ENCODE assay signal across 12 cellular contexts in genomic region chr11:86395061-86395551, GRCh38. TPM values are rescaled to one million over a fixed set of nuclear protein-coding genes. Genes with fewer than 3 reads are reported as not detected.
DNase-seq lines count a peak whose midpoint lies in the region; ATAC-seq and TF ChIP-seq lines count a peak whose summit lies in the region.
"Had no signal": no experiment of that assay in that cellular context is flagged by ENCODE, and none has a peak within 500 bp of the region (broad histone marks: within the 10 kb centered on the region; RNA-seq: fewer than 3 reads in every experiment).

No MANE protein-coding gene starts in this region.

- H4K20me1 ChIP-seq in SK-N-SH (ENCODE audit: insufficient read depth), result no peaks in the 10 kb centered on the region

- no peaks in the 10 kb centered on the region for H3F3A ChIP-seq in SK-N-SH (replicated peaks; ENCODE audit: insufficient read depth)

- H3K27ac ChIP-seq in SK-N-SH (ENCODE audit: low read depth in 2 of 2, low read length in 1 of 2) (no peak overlapping the region), thoracic aorta (peak overlapping the region in 1 of 2 donors; percentile 45)

- H3K36me3 ChIP-seq in SK-N-SH (replicated peaks in 1 of 2; ENCODE audit: control insufficient read depth in 1 of 2, insufficient read depth in 2 of 2, low read length in 1 of 2) (no peaks in the 10 kb centered on the region), thoracic aorta (no peaks in the 10 kb centered on the region)

- H3K9me2 ChIP-seq in SK-N-SH, result no peaks in the 10 kb centered on the region

- H3K4me1 Mint-ChIP-seq in activated T-helper 2 cell treated with anti-CD3 and anti-CD28 coated beads, Interferon-gamma antibody, Interleukin-2, Interleukin-4, amounts not matched to agents 10 μg/mL and 5 μg/mL and 100 μg/mL, durations not matched to agents 14 hours and 24 hours and 36 hours (ENCODE audit: low read depth), result peaks cover 3% of the 10 kb centered on the region

- H3K9me3 ChIP-seq in SK-N-SH (no peaks in the 10 kb centered on the region), thoracic aorta (no peaks in the 10 kb centered on the region)

- peaks cover 0 to 7% of the 10 kb centered on the region in 2 experiments; a peak in 1 of 4 replicates for H3K4me1 ChIP-seq in SK-N-SH (ENCODE audit: control insufficient read depth in 1 of 2, insufficient read depth in 2 of 2, low read depth in 1 of 2, low read length in 1 of 2)
- peaks cover 3 to 13% of the 10 kb centered on the region in 2 donors for H3K4me1 ChIP-seq in thoracic aorta (ENCODE audit: control insufficient read depth in 1 of 2, low read depth in 2 of 2)

- DNase-seq in SK-N-SH, result no peak
- peak; percentile 67 for DNase-seq in amniotic epithelial cell (ENCODE audit: low read depth)
- DNase-seq in iris pigment epithelial cell (ENCODE audit: low read depth), result peak; percentile 62
- DNase-seq in thoracic aorta (ENCODE audit: low spot score), result no peak
- DNase-seq in activated T-helper 2 cell treated with anti-CD3 and anti-CD28 coated beads, Interferon-gamma antibody, Interleukin-2, Interleukin-4, amounts not matched to agents 10 μg/mL and 5 μg/mL and 100 μg/mL, durations not matched to agents 14 hours and 24 hours and 36 hours (ENCODE audit: low spot score), result no peak
- no peak for DNase-seq in activated CD8-positive, alpha-beta memory T cell treated with anti-CD3 and anti-CD28 coated beads, Interleukin-2, amount 50 U/mL, for 4 hours
- DNase-seq: activated CD8-positive, alpha-beta memory T cell treated with anti-CD3 and anti-CD28 coated beads, Interleukin-2, amount 50 U/mL, for 48 hours; NCI-H345; T-helper 2 cell had no signal

- no peaks in the 10 kb centered on the region for H3K27me3 ChIP-seq in SK-N-SH (ENCODE audit: insufficient read depth)
- no peaks in the 10 kb centered on the region for H3K27me3 ChIP-seq in thoracic aorta (replicated peaks; ENCODE audit: insufficient read depth)

- TF ChIP-seq EP300 in SK-N-SH (IDR thresholded peaks at IDR 0.05; ENCODE audit: borderline replicate concordance in 1 of 2, low read depth in 1 of 2, low read length in 1 of 2), result no peak

- ATAC-seq in SK-N-SH treated with all-trans-retinoic acid at 6 μM for 48 hours (peak; percentile 80), thoracic aorta (ENCODE audit: insufficient number of reproducible peaks, low FRiP score, low read depth) (no peak), HG02642 (IDR thresholded peaks at IDR 0.05; ENCODE audit: poor library complexity, unreplicated experiment) (no peak)

- no peaks in the 10 kb centered on the region for H3K79me2 ChIP-seq in SK-N-SH (ENCODE audit: insufficient read depth)

- no peak overlapping the region for H2AFZ ChIP-seq in SK-N-SH (ENCODE audit: low read depth)

- CTCF ChIA-PET in SK-N-SH (lab: Yijun Ruan, JAX), result interaction anchor here (1.4 kb wide), 1 partner anchor 10 kb away, joined by 4 read pairs; no protein-coding TSS in a partner anchor

- H3K9ac ChIP-seq in SK-N-SH, result no peak overlapping the region

- no peak for TF ChIP-seq RAD21 in SK-N-SH (IDR thresholded peaks at IDR 0.05; ENCODE audit: low read length)

- no peak for TF ChIP-seq CTCF in SK-N-SH (IDR thresholded peaks at IDR 0.05)
- no peak for TF ChIP-seq CTCF in thoracic aorta (IDR thresholded peaks at IDR 0.05)

- no peak overlapping the region for H3K4me2 ChIP-seq in SK-N-SH

- no peaks in the 10 kb centered on the region for H3K9me3 Mint-ChIP-seq in activated T-helper 2 cell treated with anti-CD3 and anti-CD28 coated beads, Interferon-gamma antibody, Interleukin-2, Interleukin-4, amounts not matched to agents 10 μg/mL and 5 μg/mL and 100 μg/mL, durations not matched to agents 14 hours and 24 hours and 36 hours

- H3K27me3 Mint-ChIP-seq in activated T-helper 2 cell treated with anti-CD3 and anti-CD28 coated beads, Interferon-gamma antibody, Interleukin-2, Interleukin-4, amounts not matched to agents 10 μg/mL and 5 μg/mL and 100 μg/mL, durations not matched to agents 14 hours and 24 hours and 36 hours (ENCODE audit: low read depth), result no peaks in the 10 kb centered on the region

- no peak overlapping the region for H3K4me3 Mint-ChIP-seq in activated T-helper 2 cell treated with anti-CD3 and anti-CD28 coated beads, Interferon-gamma antibody, Interleukin-2, Interleukin-4, amounts not matched to agents 10 μg/mL and 5 μg/mL and 100 μg/mL, durations not matched to agents 14 hours and 24 hours and 36 hours (ENCODE audit: low read depth)

- POLR2A ChIA-PET in SK-N-SH (lab: Yijun Ruan, JAX), result no interaction called here

- no peak overlapping the region for H3K27ac Mint-ChIP-seq in activated T-helper 2 cell treated with anti-CD3 and anti-CD28 coated beads, Interferon-gamma antibody, Interleukin-2, Interleukin-4, amounts not matched to agents 10 μg/mL and 5 μg/mL and 100 μg/mL, durations not matched to agents 14 hours and 24 hours and 36 hours

- intact Hi-C loops in activated T-helper 2 cell treated with anti-CD3 and anti-CD28 coated beads, Interferon-gamma antibody, Interleukin-2, Interleukin-4, amounts not matched to agents 10 μg/mL and 5 μg/mL and 100 μg/mL, durations not matched to agents 14 hours and 24 hours and 36 hours (cut with micrococcal nuclease), result no loop called here

- 79% methylated on average over 6 of the region's 6 CpGs for WGBS in SK-N-SH (ENCODE audit: low lambda C conversion rate)

- no peak overlapping the region for H3K4me3 ChIP-seq in SK-N-SH (ENCODE audit: low read depth in 2 of 2, low read length in 1 of 2)
- peak overlapping the region; percentile 17 for H3K4me3 ChIP-seq in thoracic aorta
- H3K4me3 ChIP-seq: lung had no signal

- no peaks in the 10 kb centered on the region for H3K36me3 Mint-ChIP-seq in activated T-helper 2 cell treated with anti-CD3 and anti-CD28 coated beads, Interferon-gamma antibody, Interleukin-2, Interleukin-4, amounts not matched to agents 10 μg/mL and 5 μg/mL and 100 μg/mL, durations not matched to agents 14 hours and 24 hours and 36 hours (ENCODE audit: low read depth)

TF ChIP-seq in SK-N-SH treated with all-trans-retinoic acid at 6 μM for 48 hours, 23 proteins besides CTCF, POLR2A, EP300 and RAD21:
- TF ChIP-seq SNAI2 (CRISPR knock-in tag; IDR thresholded peaks at IDR 0.05) (no peak), ZFP3 (CRISPR knock-in tag; IDR thresholded peaks at IDR 0.05) (no peak)

TF ChIP-seq in SK-N-SH, 30 proteins besides CTCF, POLR2A, EP300 and RAD21 (continues in another document):
- TF ChIP-seq EZH2phosphoT487 (IDR thresholded peaks at IDR 0.05; ENCODE audit: borderline replicate concordance, low read depth), result no peak
- TF ChIP-seq MAX (IDR thresholded peaks at IDR 0.05; ENCODE audit: low read depth), result no peak
- TF ChIP-seq GATA2 (CRISPR knock-in tag; IDR thresholded peaks at IDR 0.05), result no peak
- TF ChIP-seq RCOR1 (IDR thresholded peaks at IDR 0.05; ENCODE audit: low read length), result no peak
- no peak for TF ChIP-seq GABPA (IDR thresholded peaks at IDR 0.05; ENCODE audit: low read depth)
- no peak for TF ChIP-seq PBX3 (IDR thresholded peaks at IDR 0.05)
- TF ChIP-seq SMC3 (IDR thresholded peaks at IDR 0.05; ENCODE audit: low read depth, low read length), result no peak
- no peak for TF ChIP-seq FOXM1 (IDR thresholded peaks at IDR 0.05; ENCODE audit: low read depth)
- TF ChIP-seq YY1 (IDR thresholded peaks at IDR 0.05; ENCODE audit: low read depth), result no peak
- no peak for TF ChIP-seq SIN3A (IDR thresholded peaks at IDR 0.05; ENCODE audit: borderline replicate concordance, low read depth, low read length)
- no peak for TF ChIP-seq MEF2A (IDR thresholded peaks at IDR 0.05; ENCODE audit: borderline replicate concordance, low read depth)
- TF ChIP-seq RFX5 (IDR thresholded peaks at IDR 0.05; ENCODE audit: low read length), result no peak
- no peak for TF ChIP-seq TCF12 (IDR thresholded peaks at IDR 0.05)
- TF ChIP-seq TAF1 (IDR thresholded peaks at IDR 0.05; ENCODE audit: borderline replicate concordance, low read depth, low read length), result no peak

RNA-seq across cellular contexts. Expression of gene CCDC81, which starts 20.4 kb away (rescaled TPM):
- polyA plus RNA-seq in SK-N-SH (2012; rRNA removed), result 0.49 and 0.62 TPM in 2 replicates
- 0.38 and 0.64 TPM in 2 replicates for polyA plus RNA-seq in SK-N-SH (2012; cell fraction: cytosol; rRNA removed)
- 1.8 and 2.0 TPM in 2 replicates for polyA plus RNA-seq in SK-N-SH (2012; cell fraction: nucleus; rRNA removed)
- total RNA-seq in thoracic aorta, result 10 to 100 TPM in 1 of 2 donors, 1 to 10 TPM in 1; 2.0 to 21.4 TPM
- 0.83 and 1.5 TPM in 2 replicates for total RNA-seq in activated T-helper 2 cell treated with anti-CD3 and anti-CD28 coated beads, Interferon-gamma antibody, Interleukin-2, Interleukin-4, amounts not matched to agents 10 μg/mL and 5 μg/mL and 100 μg/mL, durations not matched to agents 14 hours and 24 hours and 36 hours

Comparison
In these comparisons a context has a peak if more than half of its experiments do, and no peak if none do; other contexts are left out.
1. DNase-seq: peak in amniotic epithelial cell (single experiment) and iris pigment epithelial cell (single experiment); none in SK-N-SH (single experiment), thoracic aorta (single experiment), activated T-helper 2 cell treated with anti-CD3 and anti-CD28 coated beads, Interferon-gamma antibody, Interleukin-2, Interleukin-4, amounts not matched to agents 10 μg/mL and 5 μg/mL and 100 μg/mL, durations not matched to agents 14 hours and 24 hours and 36 hours (single experiment) and activated CD8-positive, alpha-beta memory T cell treated with anti-CD3 and anti-CD28 coated beads, Interleukin-2, amount 50 U/mL, for 4 hours (single experiment).